In genomic region chr2:72945450-72946019, GRCh38 we compare ENCODE assay signal across 26 cellular contexts. TPM values are rescaled to one million over a fixed set of nuclear protein-coding genes. Genes with fewer than 3 reads are reported as not detected.
DNase-seq lines count a peak whose midpoint lies in the region; FAIRE-seq and TF ChIP-seq lines count a peak whose summit lies in the region.
"Had no signal": no experiment of that assay in that cellular context is flagged by ENCODE, and none has a peak within 500 bp of the region (broad histone marks: within the 10 kb centered on the region; RNA-seq: fewer than 3 reads in every experiment).

No MANE protein-coding gene starts in this region.

- 90% methylated on average over 8 of the region's 9 CpGs; no CpG with 5 or more reads in 1 of the 2 experiments for WGBS in H1 (ENCODE audit: extremely low coverage in 1 of 2, insufficient coverage in 1 of 2, insufficient read length in 1 of 2, insufficient replicate concordance in 2 of 2, low coverage in 1 of 2, low lambda C conversion rate in 2 of 2, missing lambda C conversion rate in 1 of 2), 2 experiments
- 96% methylated on average over 9 of the region's 9 CpGs; no CpG with 5 or more reads in 1 of the 2 donors for WGBS in transverse colon (ENCODE audit: low coverage in 1 of 2), 2 donors

- H3K27ac ChIP-seq in H1 (ENCODE audit: low read depth, low read length) (no peak overlapping the region), temporal lobe (ENCODE audit: low read depth, low read length) (peak overlapping the region; percentile 44), transverse colon (no peak overlapping the region)
- H3K27ac ChIP-seq: 22Rv1; BLaER1 treated with 17β-estradiol and CSF1 and Interleukin-3, amounts not matched to agents 10 nM and 100 nM; GM23248 had no signal

- H2BK5ac ChIP-seq in H1 (ENCODE audit: low read depth, low read length): peak overlapping the region; percentile 44; the same call in 1 of the 2 replicates

- H3K4me1 ChIP-seq in H1 (replicated peaks in 1 of 4; ENCODE audit: control insufficient read depth in 3 of 4, insufficient read depth in 4 of 4, low read length in 3 of 4) (peaks cover 0 to 12% (median 4%) of the 10 kb centered on the region in 4 experiments; a peak in 4 of 7 replicates), transverse colon (no peaks in the 10 kb centered on the region)
- H3K4me1 ChIP-seq: BE2C had no signal

- H2AFZ ChIP-seq in H1 (ENCODE audit: low read length): no peak overlapping the region
- H2AFZ ChIP-seq: GM23248 had no signal

- H3K18ac ChIP-seq in H1 (ENCODE audit: extremely low read depth, low read length): no peak overlapping the region

- POLR2A ChIA-PET in H1 (lab: Charles Lee; ENCODE audit: partially characterized antibody): interaction anchor here (1.5 kb wide), 1 partner anchor 12 kb away, joined by 3 read pairs; no protein-coding TSS in a partner anchor

- no peaks in the 10 kb centered on the region for H3K23me2 ChIP-seq in H1 (ENCODE audit: low read depth, low read length)

- CTCF ChIA-PET in activated naive CD4-positive, alpha-beta T cell treated with anti-CD3 and anti-CD28 coated beads for 36 hours (lab: Charles Lee): no interaction called here
- CTCF ChIA-PET in H1 (lab: Charles Lee; ENCODE audit: partially characterized antibody): interaction anchor here (1.1 to 25.6 kb wide), 6 partner anchors 14 to 58 kb away, joined by 3 to 490 read pairs (median 6); no protein-coding TSS in a partner anchor

- no peak overlapping the region for H4K8ac ChIP-seq in H1 (ENCODE audit: extremely low read depth, insufficient read depth, low read length)

- no peak overlapping the region for H3K56ac ChIP-seq in H1 (replicated peaks; ENCODE audit: insufficient read length, low read depth, low read length)

- H3K4me3 Mint-ChIP-seq in activated naive CD4-positive, alpha-beta T cell treated with anti-CD3 and anti-CD28 coated beads, Interleukin-2, amount 50 U/mL, for 24 hours: no peak overlapping the region
- H3K4me3 Mint-ChIP-seq in activated naive CD4-positive, alpha-beta T cell treated with anti-CD3 and anti-CD28 coated beads for 36 hours: no peak overlapping the region
- H3K4me3 Mint-ChIP-seq: CD14-positive monocyte; CD4-positive, alpha-beta T cell; CD8-positive, alpha-beta memory T cell; H9; HFFc6 had no signal

- H2BK15ac ChIP-seq in H1 (ENCODE audit: low read length): no peak overlapping the region

- TF ChIP-seq RAD21 in H1 (IDR thresholded peaks at IDR 0.05 in 1 of 2, conservative IDR thresholded peaks at IDR 0.05 in 1 of 2; ENCODE audit: low read depth in 2 of 2, low read length in 2 of 2): no peak

- no peak for TF ChIP-seq POLR2A in H1 (IDR thresholded peaks at IDR 0.05; ENCODE audit: control extremely low read depth in 1 of 2, low read depth in 2 of 2, low read length in 2 of 2)
- no peak for TF ChIP-seq POLR2A in transverse colon (IDR thresholded peaks at IDR 0.05)

- H3K79me1 ChIP-seq in H1 (ENCODE audit: low read depth, low read length): no peaks in the 10 kb centered on the region

- no peak overlapping the region for H3K9ac ChIP-seq in H1 (replicated peaks in 1 of 4; ENCODE audit: extremely low read depth in 1 of 4, low read depth in 3 of 4, low read length in 3 of 4)
- H3K9ac ChIP-seq: BLaER1 treated with 17β-estradiol and CSF1 and Interleukin-3, amounts not matched to agents 10 nM and 100 nM; GM23248 had no signal

- H2BK120ac ChIP-seq in H1 (replicated peaks; ENCODE audit: low read depth, low read length): no peak overlapping the region

- H3K9me3 ChIP-seq in H1 (ENCODE audit: insufficient read depth in 2 of 2, low read depth in 1 of 2, low read length in 1 of 2): no peaks in the 10 kb centered on the region
- no peaks in the 10 kb centered on the region for H3K9me3 ChIP-seq in transverse colon
- H3K9me3 ChIP-seq: BE2C; BLaER1 treated with 17β-estradiol and CSF1 and Interleukin-3, amounts not matched to agents 10 nM and 100 nM had no signal

- DNase-seq in activated naive CD4-positive, alpha-beta T cell treated with anti-CD3 and anti-CD28 coated beads for 36 hours: no peak
- no peak for DNase-seq in H1 (ENCODE audit: low read depth in 1 of 2, low spot score in 2 of 2)
- no peak for DNase-seq in transverse colon
- DNase-seq in activated T-cell treated with anti-CD3 and anti-CD28 coated beads for 4 hours: no peak
- DNase-seq: AML-193; BE2C; CD4-positive, alpha-beta T cell; CD8-positive, alpha-beta memory T cell; DMS 273 treated with DMSO at 0.1 percent for 48 hours; DMS79; EL; GDM1; GM23248; H9; HFFc6 had no signal

- peak overlapping the region; percentile 72; the same call in 1 of the 2 replicates for H2BK20ac ChIP-seq in H1 (ENCODE audit: low read length)

- no peaks in the 10 kb centered on the region for H3K36me3 Mint-ChIP-seq in activated naive CD4-positive, alpha-beta T cell treated with anti-CD3 and anti-CD28 coated beads, Interleukin-2, amount 50 U/mL, for 24 hours
- no peaks in the 10 kb centered on the region for H3K36me3 Mint-ChIP-seq in activated naive CD4-positive, alpha-beta T cell treated with anti-CD3 and anti-CD28 coated beads for 36 hours (ENCODE audit: low read depth)
- H3K36me3 Mint-ChIP-seq: CD8-positive, alpha-beta memory T cell had no signal

- H4K91ac ChIP-seq in H1 (replicated peaks; ENCODE audit: insufficient read length, low read length): no peak overlapping the region

- H3K36me3 ChIP-seq in H1 (ENCODE audit: control insufficient read depth in 2 of 4, insufficient read depth in 4 of 4, low read length in 3 of 4): no peaks in the 10 kb centered on the region
- H3K36me3 ChIP-seq in transverse colon: no peaks in the 10 kb centered on the region
- H3K36me3 ChIP-seq: BE2C; BLaER1 treated with 17β-estradiol and CSF1 and Interleukin-3, amounts not matched to agents 10 nM and 100 nM had no signal

- no peak overlapping the region for H3K4ac ChIP-seq in H1 (replicated peaks; ENCODE audit: insufficient read length, low read depth, low read length)

- no peak overlapping the region for H2AK5ac ChIP-seq in H1 (ENCODE audit: low read depth, low read length)

- intact Hi-C loops in activated naive CD4-positive, alpha-beta T cell treated with anti-CD3 and anti-CD28 coated beads for 36 hours (cut with micrococcal nuclease): no loop called here
- intact Hi-C loops in transverse colon (cut with DNase I; ENCODE audit: low total_unique reads): no loop called here

- peak overlapping the region; percentile 82 for H3K27ac Mint-ChIP-seq in activated naive CD4-positive, alpha-beta T cell treated with anti-CD3 and anti-CD28 coated beads, Interleukin-2, amount 50 U/mL, for 24 hours
- H3K27ac Mint-ChIP-seq in activated naive CD4-positive, alpha-beta T cell treated with anti-CD3 and anti-CD28 coated beads for 36 hours: no peak overlapping the region
- H3K27ac Mint-ChIP-seq: CD4-positive, alpha-beta T cell; HFFc6 had no signal

- no peaks in the 10 kb centered on the region for H3K4me1 Mint-ChIP-seq in activated naive CD4-positive, alpha-beta T cell treated with anti-CD3 and anti-CD28 coated beads, Interleukin-2, amount 50 U/mL, for 24 hours
- H3K4me1 Mint-ChIP-seq in activated naive CD4-positive, alpha-beta T cell treated with anti-CD3 and anti-CD28 coated beads for 36 hours (ENCODE audit: low read depth): no peaks in the 10 kb centered on the region
- H3K4me1 Mint-ChIP-seq: CD8-positive, alpha-beta memory T cell had no signal

- H3K27me3 ChIP-seq in H1 (replicated peaks in 1 of 4; ENCODE audit: control insufficient read depth in 3 of 4, extremely low read depth in 1 of 4, insufficient read depth in 3 of 4, low read length in 3 of 4): peaks cover 0 to 5% (median under 1%) of the 10 kb centered on the region in 4 experiments; a peak in 1 of 7 replicates
- no peaks in the 10 kb centered on the region for H3K27me3 ChIP-seq in transverse colon
- H3K27me3 ChIP-seq: BE2C; BLaER1 treated with 17β-estradiol and CSF1 and Interleukin-3, amounts not matched to agents 10 nM and 100 nM had no signal

- H4K20me1 ChIP-seq in H1 (replicated peaks in 1 of 2; ENCODE audit: control insufficient read depth in 1 of 2, insufficient read depth in 2 of 2, low read length in 2 of 2): no peaks in the 10 kb centered on the region

- no peak for TF ChIP-seq CTCF in H1 (IDR thresholded peaks at IDR 0.05; ENCODE audit: control extremely low read depth in 1 of 3, insufficient read depth in 1 of 3, low read depth in 1 of 3, low read length in 3 of 3)
- no peak for TF ChIP-seq CTCF in transverse colon (IDR thresholded peaks at IDR 0.05)

- H3K4me3 ChIP-seq in H1 (ENCODE audit: extremely low read depth in 1 of 4, insufficient read depth in 2 of 4, low read depth in 3 of 4, low read length in 4 of 4): no peak overlapping the region
- H3K4me3 ChIP-seq in transverse colon: no peak overlapping the region
- H3K4me3 ChIP-seq: BLaER1 treated with 17β-estradiol and CSF1 and Interleukin-3, amounts not matched to agents 10 nM and 100 nM; GM12878; GM23248 had no signal

- no peaks in the 10 kb centered on the region for H3K79me2 ChIP-seq in H1 (ENCODE audit: control insufficient read depth in 1 of 2, insufficient read depth in 2 of 2, low read length in 2 of 2)

- H2BK12ac ChIP-seq in H1 (ENCODE audit: low read depth, low read length): peak overlapping the region; percentile 68; the same call in 1 of the 2 replicates

- no peak for FAIRE-seq in H1 (lab: Jason Lieb, UNC)
- FAIRE-seq: A204.1, D721Med, GM12878, GM18507 had no signal

- no peak overlapping the region for H3K14ac ChIP-seq in H1 (ENCODE audit: insufficient read length)

- no peak overlapping the region for H3K4me2 ChIP-seq in H1 (ENCODE audit: insufficient read depth in 1 of 2, low read depth in 2 of 2, low read length in 2 of 2)

- no peak for TF ChIP-seq EP300 in H1 (IDR thresholded peaks at IDR 0.05; ENCODE audit: borderline replicate concordance in 1 of 2, low read depth in 2 of 2, low read length in 2 of 2)
- no peak for TF ChIP-seq EP300 in transverse colon (IDR thresholded peaks at IDR 0.05; ENCODE audit: low read depth)

- no peak overlapping the region for H3K23ac ChIP-seq in H1 (ENCODE audit: insufficient read length)

- no peaks in the 10 kb centered on the region for H3K9me3 Mint-ChIP-seq in activated naive CD4-positive, alpha-beta T cell treated with anti-CD3 and anti-CD28 coated beads, Interleukin-2, amount 50 U/mL, for 24 hours
- no peaks in the 10 kb centered on the region for H3K9me3 Mint-ChIP-seq in activated naive CD4-positive, alpha-beta T cell treated with anti-CD3 and anti-CD28 coated beads for 36 hours
- H3K9me3 Mint-ChIP-seq: CD14-positive monocyte; CD4-positive, alpha-beta T cell; CD8-positive, alpha-beta memory T cell; H9; HFFc6 had no signal

- in situ Hi-C loops in transverse colon (cut with MboI; ENCODE audit: low pct_ligation_motif_present in 1 of 4, low pct_unique_long_range_greater_than_20kb in 1 of 4, low sequenced_read_pairs in 3 of 4): no loop called here

- H4K5ac ChIP-seq in H1 (ENCODE audit: insufficient read length, low read depth, low read length): no peak overlapping the region

- H3K27me3 Mint-ChIP-seq in activated naive CD4-positive, alpha-beta T cell treated with anti-CD3 and anti-CD28 coated beads, Interleukin-2, amount 50 U/mL, for 24 hours: no peaks in the 10 kb centered on the region
- no peaks in the 10 kb centered on the region for H3K27me3 Mint-ChIP-seq in activated naive CD4-positive, alpha-beta T cell treated with anti-CD3 and anti-CD28 coated beads for 36 hours (ENCODE audit: low read depth)
- H3K27me3 Mint-ChIP-seq: CD4-positive, alpha-beta T cell had no signal

RNA-seq across cellular contexts. Expression of gene EMX1, which starts 28.2 kb away (rescaled TPM):
- total RNA-seq in activated naive CD4-positive, alpha-beta T cell treated with anti-CD3 and anti-CD28 coated beads for 36 hours: not detected
- total RNA-seq in H1 (2021; fragmentation: NEBNext Ultra II Directional; extraction: Animal tissue kit (Norgen Biotek cat#: 25700)): 4.8 and 4.9 TPM in 2 replicates
- 2.4 and 3.3 TPM in 2 replicates for polyA plus RNA-seq in H1 (2011; rRNA removed)
- 2.8 TPM for polyA plus RNA-seq in H1 (2011; cell fraction: cytosol; rRNA removed)
- 3.5 TPM for polyA plus RNA-seq in H1 (2011; cell fraction: nucleus; rRNA removed)
- polyA plus RNA-seq in H1 (2012, experiment 1 of 2): 2.2 to 3.8 TPM (median 3.0 TPM) in 4 replicates
- 1.8 TPM for polyA plus RNA-seq in H1 (2012, experiment 2 of 2)
- polyA plus RNA-seq in H1 (2013, experiment 1 of 2): 3.2 TPM
- polyA plus RNA-seq in H1 (2013, experiment 2 of 2): 3.2 TPM
- 1.1 and 2.1 TPM in 2 replicates for polyA minus RNA-seq in H1 (2011; rRNA and poly(A)+ RNA removed)
- 3.4 TPM for polyA minus RNA-seq in H1 (2011; cell fraction: cytosol; rRNA and poly(A)+ RNA removed)
- polyA minus RNA-seq in H1 (2011; cell fraction: nucleus; rRNA and poly(A)+ RNA removed): 3.5 TPM
- 11.1 TPM for total RNA-seq in temporal lobe
- total RNA-seq in transverse colon: 1 to 10 TPM in 3 of 4 donors, not detected in 1; 1.5 to 2.9 (median 2.7) TPM
- total RNA-seq: CD4-positive, alpha-beta T cell; GM23248; H4; HFFc6 had no signal
- polyA plus RNA-seq: AG04450; CD14-positive monocyte; CD8-positive, alpha-beta memory T cell; GM23248 had no signal

RNA-seq across cellular contexts. Expression of gene SPR, which starts 58.3 kb away (rescaled TPM):
- 1 to 10 TPM; 8.4 to 8.7 TPM for total RNA-seq in activated naive CD4-positive, alpha-beta T cell treated with anti-CD3 and anti-CD28 coated beads for 36 hours
- 10.7 and 11.5 TPM in 2 replicates for total RNA-seq in H1 (2021; fragmentation: NEBNext Ultra II Directional; extraction: Animal tissue kit (Norgen Biotek cat#: 25700))
- polyA plus RNA-seq in H1 (2011; rRNA removed): 4.2 and 4.5 TPM in 2 replicates
- 8.9 TPM for polyA plus RNA-seq in H1 (2011; cell fraction: cytosol; rRNA removed)
- polyA plus RNA-seq in H1 (2011; cell fraction: nucleus; rRNA removed): 5.4 TPM
- polyA plus RNA-seq in H1 (2012, experiment 1 of 2): 7.2 to 11.0 TPM (median 10.2 TPM) in 4 replicates
- polyA plus RNA-seq in H1 (2012, experiment 2 of 2): 9.2 TPM
- 5.3 TPM for polyA plus RNA-seq in H1 (2013, experiment 1 of 2)
- 6.1 TPM for polyA plus RNA-seq in H1 (2013, experiment 2 of 2)
- polyA minus RNA-seq in H1 (2011; rRNA and poly(A)+ RNA removed): 2.3 and 4.9 TPM in 2 replicates
- 4.0 TPM for polyA minus RNA-seq in H1 (2011; cell fraction: cytosol; rRNA and poly(A)+ RNA removed)
- polyA minus RNA-seq in H1 (2011; cell fraction: nucleus; rRNA and poly(A)+ RNA removed): 2.3 TPM
- total RNA-seq in temporal lobe (1.2 TPM), transverse colon (100 to 1,000 TPM in 1 of 4 donors, 10 to 100 TPM in 3; 83.8 to 431 (median 98.0) TPM)
- total RNA-seq: CD4-positive, alpha-beta T cell had no signal
